ENCODE assay signal across 10 cellular contexts in the genomic region with DNA sequence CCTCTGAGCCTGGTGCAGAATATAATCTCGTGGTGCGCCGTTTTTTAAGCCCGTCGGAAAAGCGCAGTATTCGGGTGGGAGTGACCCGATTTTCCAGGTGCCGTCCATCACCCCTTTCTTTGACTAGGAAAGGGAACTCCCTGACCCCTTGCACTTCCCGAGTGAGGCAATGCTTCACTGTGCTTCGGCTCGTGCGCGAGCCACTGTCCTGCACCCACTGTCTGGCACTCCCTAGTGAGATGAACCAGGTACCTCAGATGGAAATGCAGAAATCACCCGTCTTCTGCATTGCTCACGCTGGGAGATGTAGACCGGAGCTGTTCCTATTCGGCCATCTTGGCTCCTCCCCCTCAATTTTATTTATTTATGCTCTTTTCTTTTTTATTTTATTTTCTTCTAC. TPM values are rescaled to one million over a fixed set of nuclear protein-coding genes. Genes with fewer than 3 reads are reported as not detected.
"Had no signal": no experiment of that assay in that cellular context is flagged by ENCODE, and none has a peak within 500 bp of the region (broad histone marks: within the 10 kb centered on the region; RNA-seq: fewer than 3 reads in every experiment).

No MANE protein-coding gene starts in this region.

RNA-seq across cellular contexts. Expression of gene CT83, which starts 57.5 kb away (rescaled TPM):
- total RNA-seq: activated CD8-positive, alpha-beta T cell treated with anti-CD3 and anti-CD28 coated beads for 36 hours; activated naive CD8-positive, alpha-beta T cell treated with anti-CD3 and anti-CD28 coated beads for 36 hours; activated T-cell treated with anti-CD3 and anti-CD28 coated beads, Interleukin-2, amount 50 U/mL, for 72 hours; activated T-helper 2 cell treated with anti-CD3 and anti-CD28 coated beads, Interferon-gamma antibody, Interleukin-2, Interleukin-4, amounts not matched to agents 10 μg/mL and 5 μg/mL and 100 μg/mL, durations not matched to agents 14 hours and 24 hours and 36 hours; cardiac muscle cell; LHCN-M2; M059J; SJSA1; T-helper 1 cell treated with Interleukin-12 subunit alpha and Interleukin-12 subunit beta and Interleukin-4 antibody, amounts not matched to agents 30 ng/mL and 1 ng/mL, for 36 hours had no signal
- polyA plus RNA-seq: adipose tissue, cardiac muscle cell had no signal
